Comparison of ENCODE assay signal across 24 cellular contexts in the genomic region with DNA sequence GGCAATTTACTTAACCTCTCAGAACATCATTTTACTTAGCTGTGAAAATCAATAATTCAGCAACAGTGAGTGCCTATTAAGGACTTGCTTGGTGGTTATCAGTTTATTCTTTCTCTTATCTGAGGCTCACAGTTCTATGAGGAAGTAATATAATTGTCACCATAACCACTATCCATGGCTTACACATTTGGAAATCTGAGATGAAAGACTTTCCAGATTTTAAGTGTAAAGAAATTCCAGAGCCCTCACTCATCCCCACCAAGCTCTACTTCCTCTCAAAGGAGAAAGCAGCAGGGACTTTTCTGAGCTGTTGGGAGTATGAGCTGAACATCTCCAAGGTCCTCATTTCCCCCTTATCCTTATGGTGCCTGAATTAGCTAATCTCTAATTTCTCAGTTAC.
DNase-seq lines count a peak whose midpoint lies in the region; ATAC-seq and TF ChIP-seq lines count a peak whose summit lies in the region.
"Had no signal": no experiment of that assay in that cellular context is flagged by ENCODE, and none has a peak within 500 bp of the region (broad histone marks: within the 10 kb centered on the region; RNA-seq: fewer than 3 reads in every experiment).

No MANE protein-coding gene starts in this region.

- DNase-seq in AG04449 (ENCODE audit: low read depth, low spot score), result peak; percentile 17
- peak; percentile 26 for DNase-seq in HFF-Myc (ENCODE audit: extremely low read depth, low read depth)
- DNase-seq in amniotic epithelial cell (ENCODE audit: low read depth), result peak; percentile 40
- peak; percentile 62 for DNase-seq in fibroblast of the aortic adventitia (ENCODE audit: low read depth)
- DNase-seq in NCI-H446 treated with DMSO at 0.1 percent for 48 hours (lab: John Stamatoyannopoulos, UW), result no peak
- DNase-seq: activated B cell treated with CpG ODN at 0.5 μM for 24 hours; CD4-positive, alpha-beta T cell; DMS153; effector memory CD4-positive, alpha-beta T cell; gastrocnemius medialis; GOT3; KBM-7; NCI-H1092; NCI-H69; nucleus accumbens; right cardiac atrium; SIG-M5; stimulated activated CD4-positive, alpha-beta T cell treated with anti-CD3 and anti-CD28 coated beads, Interleukin-1b, Interleukin-23, amount 100 ng/mL, for 48 hours; stomach; T-helper 17 cell; upper lobe of right lung had no signal

- H3K4me3 ChIP-seq in AG04449 (ENCODE audit: low read depth, low read length), result no peak overlapping the region
- H3K4me3 ChIP-seq in HFF-Myc (replicated peaks; ENCODE audit: low read depth, low read length), result no peak overlapping the region
- no peak overlapping the region for H3K4me3 ChIP-seq in fibroblast of the aortic adventitia (ENCODE audit: low read depth, low read length)
- H3K4me3 ChIP-seq: gastrocnemius medialis, stomach, upper lobe of right lung had no signal

- ATAC-seq in GM21619 (IDR thresholded peaks at IDR 0.05; ENCODE audit: unreplicated experiment), result no peak
- no peak for ATAC-seq in GM18907 (IDR thresholded peaks at IDR 0.05; ENCODE audit: unreplicated experiment)
- ATAC-seq in HG02970 (IDR thresholded peaks at IDR 0.05; ENCODE audit: low FRiP score, unreplicated experiment), result no peak
- ATAC-seq: gastrocnemius medialis, right cardiac atrium, T-helper 17 cell, upper lobe of right lung had no signal

- CTCF ChIA-PET in AG04449 (lab: Yijun Ruan, JAX), result interaction anchor here (0.7 to 3.1 kb wide), 8 partner anchors 11 to 438 kb away, joined by 3 to 22 read pairs (median 5); no protein-coding TSS in a partner anchor

- TF ChIP-seq CTCF in AG04449 (IDR thresholded peaks at IDR 0.05; ENCODE audit: insufficient read depth, low read length, missing control alignments), result no peak
- TF ChIP-seq CTCF in HFF-Myc (IDR thresholded peaks at IDR 0.05; ENCODE audit: low read depth, low read length, missing control alignments), result no peak
- no peak for TF ChIP-seq CTCF in fibroblast of the aortic adventitia (IDR thresholded peaks at IDR 0.05; ENCODE audit: insufficient read depth, low read length)

- POLR2A ChIA-PET in AG04449 (lab: Yijun Ruan, JAX), result interaction anchor here (0.6 kb wide), 1 partner anchor 520 kb away, joined by 3 read pairs; no protein-coding TSS in a partner anchor
